In the genomic region with DNA sequence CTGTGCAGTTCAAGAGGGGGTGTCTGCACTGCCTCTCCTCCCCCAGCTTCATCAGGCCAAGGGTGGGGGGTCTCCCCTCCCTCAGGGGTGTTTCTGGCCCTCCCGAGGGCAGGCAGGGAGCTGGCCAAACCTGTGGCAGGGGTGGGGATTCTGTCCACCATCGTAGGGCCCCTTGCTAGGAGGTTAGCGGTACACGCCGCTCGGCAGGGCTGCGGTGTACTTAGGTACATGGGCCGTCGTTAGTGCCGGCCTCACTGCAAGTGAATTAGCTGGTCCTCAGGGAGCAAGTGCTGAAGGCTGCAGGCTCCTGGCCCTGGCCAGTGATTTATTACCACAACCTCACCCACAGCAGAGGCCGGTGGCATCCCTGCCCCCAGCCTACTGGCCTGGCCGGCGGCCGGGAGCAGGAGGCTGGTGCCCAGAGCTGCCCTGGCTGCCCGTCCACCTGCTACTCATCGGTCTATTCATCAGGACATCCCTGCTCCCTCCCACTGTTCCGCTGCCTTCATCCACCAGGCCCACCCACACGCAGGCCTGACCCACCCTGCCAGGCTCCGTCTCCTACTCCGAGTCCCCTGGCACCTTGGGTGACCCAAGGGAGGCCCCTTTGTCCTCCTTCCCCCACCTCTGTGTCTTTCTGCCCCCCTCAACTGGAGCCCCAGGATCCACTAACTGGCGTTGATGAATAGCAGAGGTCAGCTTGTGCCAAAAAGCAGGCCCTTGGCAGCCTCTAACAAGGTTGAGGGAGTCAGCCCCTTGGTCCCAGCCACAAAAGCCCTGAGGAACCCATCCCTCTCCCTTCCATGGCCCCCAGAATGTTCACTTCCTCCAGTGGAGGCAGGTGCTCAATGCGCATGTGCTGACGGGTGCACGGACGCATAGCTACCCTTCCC, we compare ENCODE assay signal across 1 cellular context.
TF ChIP-seq lines count a peak whose summit lies in the region.

No MANE protein-coding gene starts in this region.

TF ChIP-seq in H1, 55 proteins besides CTCF, POLR2A, EP300 and RAD21:
- TF ChIP-seq YY1 (IDR thresholded peaks at IDR 0.05; ENCODE audit: low read depth, low read length) (no peak), CEBPB (IDR thresholded peaks at IDR 0.05; ENCODE audit: low read depth, low read length) (no peak), SP2 (IDR thresholded peaks at IDR 0.05; ENCODE audit: low read length) (no peak), SIN3A (conservative IDR thresholded peaks at IDR 0.05 in 1 of 2, IDR thresholded peaks at IDR 0.05 in 1 of 2; ENCODE audit: low read depth in 1 of 2, low read length in 2 of 2) (no peak), CHD1 (IDR thresholded peaks at IDR 0.05; ENCODE audit: low read depth, low read length) (no peak)
